Comparison of ENCODE assay signal across 14 cellular contexts in genomic region chr4:67603310-67604028, GRCh38. TPM values are rescaled to one million over a fixed set of nuclear protein-coding genes. Genes with fewer than 3 reads are reported as not detected.
"Had no signal": no experiment of that assay in that cellular context is flagged by ENCODE, and none has a peak within 500 bp of the region (broad histone marks: within the 10 kb centered on the region; RNA-seq: fewer than 3 reads in every experiment).

No MANE protein-coding gene starts in this region.

- H3K9me3 ChIP-seq: left lung, tibial artery, vagina had no signal

- H3K27me3 Mint-ChIP-seq: activated CD8-positive, alpha-beta T cell treated with anti-CD3 and anti-CD28 coated beads for 36 hours had no signal

- H3K4me1 ChIP-seq: left lung, neural progenitor cell, parathyroid adenoma, tibial artery, vagina had no signal

- H3K4me3 ChIP-seq: left lung, neural progenitor cell, skin epidermis, tibial artery, vagina had no signal

- H3K4me2 ChIP-seq: neural progenitor cell had no signal

- H2AFZ ChIP-seq: neural progenitor cell, parathyroid adenoma had no signal

- H3K4me3 Mint-ChIP-seq: activated CD8-positive, alpha-beta T cell treated with anti-CD3 and anti-CD28 coated beads for 36 hours; neural progenitor cell had no signal

- ATAC-seq: activated CD8-positive, alpha-beta T cell treated with anti-CD3 and anti-CD28 coated beads for 36 hours; left lung had no signal

- H3K36me3 Mint-ChIP-seq: neural progenitor cell had no signal

- H3K27ac Mint-ChIP-seq: activated CD8-positive, alpha-beta T cell treated with anti-CD3 and anti-CD28 coated beads for 36 hours; neural progenitor cell had no signal

- H3K27me3 ChIP-seq: left lung, neural progenitor cell, tibial artery, vagina had no signal

- H3K36me3 ChIP-seq: left lung, neural progenitor cell, tibial artery, vagina had no signal

- H3K4me1 Mint-ChIP-seq: neural progenitor cell had no signal

- H3K79me2 ChIP-seq: parathyroid adenoma had no signal

- H3K27ac ChIP-seq: left lung, neural progenitor cell, parathyroid adenoma, skin epidermis, tibial artery, vagina had no signal

- H3K9ac ChIP-seq: neural progenitor cell, parathyroid adenoma had no signal

- DNase-seq: activated CD4-positive, alpha-beta T cell treated with anti-CD3 and anti-CD28 coated beads for 1 hour; activated CD8-positive, alpha-beta memory T cell treated with anti-CD3 and anti-CD28 coated beads, Interleukin-2, amount 50 U/mL, for 48 hours; activated CD8-positive, alpha-beta T cell treated with anti-CD3 and anti-CD28 coated beads for 36 hours; activated naive CD4-positive, alpha-beta T cell treated with Interleukin-2 at 50 U/mL for 16 hours; effector memory CD4-positive, alpha-beta T cell; erythroblast; left lung; retina; tibial artery had no signal

RNA-seq across cellular contexts. Expression of gene STAP1, which starts 44.9 kb away (rescaled TPM):
- total RNA-seq: mesenteric fat pad, vagina had no signal
